In the genomic region with DNA sequence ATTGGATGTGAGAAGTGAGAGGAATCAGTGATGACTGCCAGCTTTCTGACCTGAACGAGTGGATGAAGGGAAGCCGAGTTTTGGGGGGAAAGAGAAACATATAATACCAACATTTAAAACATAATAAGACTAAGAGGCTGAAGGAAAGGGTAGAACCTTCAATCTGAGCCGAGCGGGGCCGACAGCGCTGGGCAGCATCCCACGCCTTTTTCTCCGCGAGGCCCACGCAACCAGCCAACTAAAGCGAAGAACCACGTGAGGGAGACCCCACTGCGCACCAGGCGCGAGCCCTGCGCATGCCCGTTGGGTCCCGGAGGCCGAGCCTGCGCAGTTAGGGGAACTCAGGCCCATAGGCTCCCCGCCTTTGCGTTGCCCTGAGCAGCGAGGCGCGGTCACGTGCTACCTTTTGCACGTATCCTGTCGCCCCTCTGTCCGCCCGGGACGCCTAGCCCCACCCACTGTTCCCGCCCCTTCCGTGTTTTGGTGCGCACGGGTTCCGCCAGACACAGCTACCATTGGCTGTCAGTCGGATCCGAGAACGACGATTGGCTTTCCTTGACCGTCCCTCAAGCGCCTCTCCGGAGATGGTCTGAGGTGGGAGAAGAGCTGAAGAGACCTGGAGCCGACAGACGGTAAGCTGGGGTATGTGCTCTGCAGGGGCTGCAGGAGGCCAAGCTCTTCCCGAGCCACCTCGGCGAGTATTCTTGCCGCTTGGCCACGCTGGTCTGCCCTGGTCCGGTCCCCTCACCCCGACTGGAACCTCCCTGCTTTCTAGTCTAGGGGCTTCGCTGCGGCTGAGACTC, we compare ENCODE assay signal across 8 cellular contexts. TPM values are rescaled to one million over a fixed set of nuclear protein-coding genes. Genes with fewer than 3 reads are reported as not detected.
DNase-seq lines count a peak whose midpoint lies in the region; ATAC-seq and FAIRE-seq lines count a peak whose summit lies in the region.

A gene with protein sequence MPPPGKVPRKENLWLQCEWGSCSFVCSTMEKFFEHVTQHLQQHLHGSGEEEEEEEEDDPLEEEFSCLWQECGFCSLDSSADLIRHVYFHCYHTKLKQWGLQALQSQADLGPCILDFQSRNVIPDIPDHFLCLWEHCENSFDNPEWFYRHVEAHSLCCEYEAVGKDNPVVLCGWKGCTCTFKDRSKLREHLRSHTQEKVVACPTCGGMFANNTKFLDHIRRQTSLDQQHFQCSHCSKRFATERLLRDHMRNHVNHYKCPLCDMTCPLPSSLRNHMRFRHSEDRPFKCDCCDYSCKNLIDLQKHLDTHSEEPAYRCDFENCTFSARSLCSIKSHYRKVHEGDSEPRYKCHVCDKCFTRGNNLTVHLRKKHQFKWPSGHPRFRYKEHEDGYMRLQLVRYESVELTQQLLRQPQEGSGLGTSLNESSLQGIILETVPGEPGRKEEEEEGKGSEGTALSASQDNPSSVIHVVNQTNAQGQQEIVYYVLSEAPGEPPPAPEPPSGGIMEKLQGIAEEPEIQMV (plus strand): TSS at position 573 of the 803 bp plus-strand sequence. CDS start 5,365 bp downstream, outside the sequence.

- H3K9me3 ChIP-seq in KOPT-K1 (ENCODE audit: insufficient read depth, low read length, poor library complexity, severe bottlenecking), result no peaks in the 10 kb centered on the region
- H3K9me3 ChIP-seq in muscle layer of colon (ENCODE audit: low read length), result no peaks in the 10 kb centered on the region

- H3K9me3 Mint-ChIP-seq in activated T-cell treated with anti-CD3 and anti-CD28 coated beads, Interleukin-2, amount 50 U/mL, for 72 hours, result no peaks in the 10 kb centered on the region

- H3K4me3 Mint-ChIP-seq in activated T-cell treated with anti-CD3 and anti-CD28 coated beads, Interleukin-2, amount 50 U/mL, for 72 hours, result peak within 1 kb of the TSS; percentile 94

- DNase-seq in DMS79 (lab: John Stamatoyannopoulos, UW) (peak; percentile 100), RCC 7860 (ENCODE audit: low spot score) (peak; percentile 94)
- peak; percentile 99 to 100 for DNase-seq in activated T-cell treated with anti-CD3 and anti-CD28 coated beads, Interleukin-2, amount 50 U/mL, for 72 hours
- DNase-seq in stimulated activated CD8-positive, alpha-beta memory T cell treated with anti-CD3 and anti-CD28 coated beads, Interleukin-7, amount 100 ng/mL, for 24 hours (ENCODE audit: low read depth), result peak; percentile 100

- peak within 1 kb of the TSS; percentile 83 for H3K9ac ChIP-seq in muscle layer of colon (ENCODE audit: low read length)

- H3K36me3 ChIP-seq in KOPT-K1 (ENCODE audit: insufficient read depth, low read length) (peaks cover 34% of the 10 kb centered on the region; the same call in 1 of the 2 replicates), muscle layer of colon (ENCODE audit: insufficient read depth, low read length) (peaks cover 10% of the 10 kb centered on the region)

- FAIRE-seq in RCC 7860 (lab: Jason Lieb, UNC), result peak; percentile 83

- peak within 1 kb of the TSS; percentile 91 for H3K27ac Mint-ChIP-seq in activated T-cell treated with anti-CD3 and anti-CD28 coated beads, Interleukin-2, amount 50 U/mL, for 72 hours

- peaks cover 15% of the 10 kb centered on the region for H3K4me1 ChIP-seq in muscle layer of colon (ENCODE audit: insufficient read depth, low read length)

- no peaks in the 10 kb centered on the region for H3K27me3 Mint-ChIP-seq in activated T-cell treated with anti-CD3 and anti-CD28 coated beads, Interleukin-2, amount 50 U/mL, for 72 hours (ENCODE audit: low read depth)

- H3K36me3 Mint-ChIP-seq in activated T-cell treated with anti-CD3 and anti-CD28 coated beads, Interleukin-2, amount 50 U/mL, for 72 hours (ENCODE audit: insufficient read depth in 2 of 2), result peaks cover 2 to 6% of the 10 kb centered on the region in 2 donors

- H3K4me3 ChIP-seq in muscle layer of colon (ENCODE audit: low read depth in 1 of 2, low read length in 2 of 2), result peak within 1 kb of the TSS; percentile 83 to 100

- H3K27me3 ChIP-seq in muscle layer of colon (ENCODE audit: control insufficient read depth in 1 of 2, insufficient read depth in 2 of 2, low read length in 2 of 2), result no peaks in the 10 kb centered on the region

- peak within 1 kb of the TSS; percentile 64 for H3K27ac ChIP-seq in KOPT-K1 (ENCODE audit: low read depth, low read length, poor library complexity, severe bottlenecking)
- H3K27ac ChIP-seq in muscle layer of colon (ENCODE audit: low read depth, low read length), result peak within 1 kb of the TSS; percentile 90

- peaks cover 39% of the 10 kb centered on the region for H3K4me1 Mint-ChIP-seq in activated T-cell treated with anti-CD3 and anti-CD28 coated beads, Interleukin-2, amount 50 U/mL, for 72 hours (ENCODE audit: low read depth)

- ATAC-seq in GM21786 (IDR thresholded peaks at IDR 0.05; ENCODE audit: unreplicated experiment) (peak; percentile 97), esophagus mucosa (peak; percentile 100)
- ATAC-seq in activated T-cell treated with anti-CD3 and anti-CD28 coated beads, Interleukin-2, amount 50 U/mL, for 72 hours (replicated peaks in 1 of 2), result peak; percentile 97 to 98

RNA-seq across cellular contexts. Expression of the gene that starts here (rescaled TPM):
- 10 to 100 TPM; 31.9 to 34.1 TPM for total RNA-seq in activated T-cell treated with anti-CD3 and anti-CD28 coated beads, Interleukin-2, amount 50 U/mL, for 72 hours
- 13.2 TPM for total RNA-seq in esophagus mucosa

Comparison
In these comparisons a context has a peak if more than half of its experiments do, and no peak if none do; other contexts are left out.
1. Peak in every context shown above with its lines: DNase-seq, ATAC-seq, H3K4me3 ChIP-seq and H3K27ac ChIP-seq.